ENCODE assay signal across 8 cellular contexts in genomic region chr14:96501746-96502620, GRCh38. TPM values are rescaled to one million over a fixed set of nuclear protein-coding genes. Genes with fewer than 3 reads are reported as not detected.
A peak's percentile ranks its signal among the peaks of the same experiment; 100 is the strongest.
DNase-seq lines count a peak whose midpoint lies in the region; ATAC-seq and TF ChIP-seq lines count a peak whose summit lies in the region.

TSS of gene PAPOLA (plus strand) at chr14:96502382. CDS start at chr14:96502593, 211 bp downstream.

- H2AFZ ChIP-seq in OCI-LY7 (ENCODE audit: low read length): peak within 1 kb of the TSS; percentile 32

- BruUV-seq in OCI-LY7 (replicated peaks; lab: Mats Ljungman, UMichigan): TSS peak; percentile 93

- peak within 1 kb of the TSS; percentile 99 for H3K4me3 ChIP-seq in OCI-LY7 (ENCODE audit: low read depth, low read length, poor library complexity, severe bottlenecking)
- H3K4me3 ChIP-seq in epithelial cell of esophagus (ENCODE audit: low read length): peak within 1 kb of the TSS; percentile 96
- peak within 1 kb of the TSS; percentile 91 for H3K4me3 ChIP-seq in mucosa of descending colon

- H3K9me3 ChIP-seq in OCI-LY7 (ENCODE audit: low read length) (no peaks in the 10 kb centered on the region), mucosa of descending colon (no peaks in the 10 kb centered on the region)

- peak within 1 kb of the TSS; percentile 79 for H3K27ac ChIP-seq in OCI-LY7 (ENCODE audit: low read depth, low read length, poor library complexity, severe bottlenecking)

- peaks cover 40% of the 10 kb centered on the region for H3K4me1 ChIP-seq in OCI-LY7 (ENCODE audit: insufficient read depth, low read length, poor library complexity, severe bottlenecking)
- H3K4me1 ChIP-seq in mucosa of descending colon (ENCODE audit: low read depth): peaks cover 23% of the 10 kb centered on the region

- TF ChIP-seq CTCF in OCI-LY7 (conservative IDR thresholded peaks at IDR 0.05; ENCODE audit: low read length) (peak; percentile 41), epithelial cell of esophagus (IDR thresholded peaks at IDR 0.05; ENCODE audit: insufficient read depth, low read depth, low read length, missing control alignments) (peak; percentile 13), mucosa of descending colon (IDR thresholded peaks at IDR 0.05) (no peak)

- H3K36me3 ChIP-seq in OCI-LY7 (ENCODE audit: insufficient read depth, low read length) (peaks cover 41% of the 10 kb centered on the region), mucosa of descending colon (ENCODE audit: low read depth) (no peaks in the 10 kb centered on the region)

- POLR2A ChIA-PET in OCI-LY7 (lab: Charles Lee): interaction anchor here (0.7 to 1.2 kb wide), 3 partner anchors 10 to 14 kb away, joined by 3 to 7 read pairs (median 3); no protein-coding TSS in a partner anchor

- peak within 1 kb of the TSS; percentile 94 for H3K4me2 ChIP-seq in OCI-LY7 (ENCODE audit: low read length)

- ATAC-seq in GM21526 (IDR thresholded peaks at IDR 0.05; ENCODE audit: low FRiP score, unreplicated experiment) (peak; percentile 84), mucosa of descending colon (peak; percentile 97)

- peak; percentile 98 for DNase-seq in DMS 273 (lab: John Stamatoyannopoulos, UW; ENCODE audit: unreplicated experiment)
- peak; percentile 74 for DNase-seq in HuH-7.5 (ENCODE audit: low spot score)
- DNase-seq in OCI-LY7 (ENCODE audit: low spot score): peak; percentile 96
- DNase-seq in activated T-cell treated with anti-CD3 and anti-CD28 coated beads for 24 hours (ENCODE audit: low read depth): peak; percentile 92
- DNase-seq in epithelial cell of esophagus (ENCODE audit: low read depth): peak; percentile 97
- peak; percentile 96 to 97 (median 97) for DNase-seq in mucosa of descending colon
- peak; percentile 91 for DNase-seq in stimulated activated CD8-positive, alpha-beta memory T cell treated with anti-CD3 and anti-CD28 coated beads, Interleukin-4, amount 100 ng/mL, for 24 hours (ENCODE audit: low read depth)

- peaks cover 31% of the 10 kb centered on the region for H4K20me1 ChIP-seq in OCI-LY7 (ENCODE audit: insufficient read depth, low read length)

- intact Hi-C loops in OCI-LY7 (cut with micrococcal nuclease; ENCODE audit: unreplicated experiment): loop anchor here (2.0 to 10.0 kb wide), 3 partner anchors 111 to 967 kb away; partner anchors contain the start of genes ATG2B, GLRX5 and GSKIP
- intact Hi-C loops in mucosa of descending colon (cut with DNase I, micrococcal nuclease): no loop called here

- peaks cover 60% of the 10 kb centered on the region for H3K79me2 ChIP-seq in OCI-LY7 (ENCODE audit: insufficient read depth, low read depth, low read length)

- CTCF ChIA-PET in OCI-LY7 (lab: Charles Lee; ENCODE audit: unreplicated experiment): no interaction called here

- H3K9me2 ChIP-seq in OCI-LY7 (ENCODE audit: insufficient read depth, low read length): no peaks in the 10 kb centered on the region

RNA-seq across cellular contexts. Expression of gene PAPOLA, which starts in this region (rescaled TPM):
- 80.1 and 99.3 TPM in 2 replicates for total RNA-seq in OCI-LY7 (2014; rRNA removed; shearing (Covaris generic))
- total RNA-seq in OCI-LY7 (2022) (197 and 202 TPM in 2 replicates), mucosa of descending colon (100 to 1,000 TPM; 146 to 214 (median 212) TPM)

Comparison
In these comparisons a context has a peak if more than half of its experiments do, and no peak if none do; other contexts are left out.
1. Peak in every context shown above with its lines: DNase-seq, ATAC-seq, H3K4me3 ChIP-seq and H3K27ac ChIP-seq.